Comparison of ENCODE assay signal across 3 cellular contexts in genomic region chr1:175872588-175872987, GRCh38.
TF ChIP-seq lines count a peak whose summit lies in the region.

No MANE protein-coding gene starts in this region.

TF ChIP-seq in SK-N-SH, 30 proteins besides CTCF, POLR2A, EP300 and RAD21 (continued from another document):
- no peak for TF ChIP-seq MAX (IDR thresholded peaks at IDR 0.05; ENCODE audit: low read depth)
- TF ChIP-seq MEF2A (IDR thresholded peaks at IDR 0.05; ENCODE audit: borderline replicate concordance, low read depth): no peak
- no peak for TF ChIP-seq MXI1 (IDR thresholded peaks at IDR 0.05; ENCODE audit: low read depth, low read length)
- no peak for TF ChIP-seq TCF12 (IDR thresholded peaks at IDR 0.05)
- peak; percentile 12; the same call in 1 of the 2 replicates for TF ChIP-seq GATA2 (CRISPR knock-in tag; IDR thresholded peaks at IDR 0.05)
- TF ChIP-seq NFIC (IDR thresholded peaks at IDR 0.05; ENCODE audit: borderline replicate concordance): no peak

TF ChIP-seq in SK-N-SH treated with all-trans-retinoic acid at 6 μM for 48 hours, 23 proteins besides CTCF, POLR2A, EP300 and RAD21 (continued from another document):
- no peak for TF ChIP-seq RARB (CRISPR knock-in tag; IDR thresholded peaks at IDR 0.05)
- TF ChIP-seq SNAI2 (CRISPR knock-in tag; IDR thresholded peaks at IDR 0.05): no peak
- TF ChIP-seq TSHZ2 (CRISPR knock-in tag; IDR thresholded peaks at IDR 0.05): no peak
- no peak for TF ChIP-seq ZNF8 (CRISPR knock-in tag; IDR thresholded peaks at IDR 0.05)
- TF ChIP-seq GLIS3 (CRISPR knock-in tag; IDR thresholded peaks at IDR 0.05): no peak
- no peak for TF ChIP-seq ZNF565 (CRISPR knock-in tag; conservative IDR thresholded peaks at IDR 0.05; ENCODE audit: low read depth)
- no peak for TF ChIP-seq TCF4 (CRISPR knock-in tag; IDR thresholded peaks at IDR 0.05; ENCODE audit: borderline replicate concordance)
- TF ChIP-seq ZFP3 (CRISPR knock-in tag; IDR thresholded peaks at IDR 0.05): no peak

TF ChIP-seq in HepG2, 621 proteins besides CTCF, POLR2A, EP300 and RAD21 (continued from another document):
- TF ChIP-seq ZSCAN9 (CRISPR knock-in tag; IDR thresholded peaks at IDR 0.05; ENCODE audit: borderline replicate concordance) (no peak), ZBTB21 (CRISPR knock-in tag; IDR thresholded peaks at IDR 0.05) (no peak), AKNA (CRISPR knock-in tag; IDR thresholded peaks at IDR 0.05; ENCODE audit: borderline replicate concordance) (no peak), ZBED4 (CRISPR knock-in tag; IDR thresholded peaks at IDR 0.05; ENCODE audit: borderline replicate concordance) (no peak), ZNF644 (CRISPR knock-in tag; IDR thresholded peaks at IDR 0.05; ENCODE audit: low read depth) (no peak), ARID5B (CRISPR knock-in tag; IDR thresholded peaks at IDR 0.05) (no peak), ZNF605 (CRISPR knock-in tag; IDR thresholded peaks at IDR 0.05) (no peak), ZBTB20 (CRISPR knock-in tag; IDR thresholded peaks at IDR 0.05; ENCODE audit: borderline replicate concordance, low read depth) (no peak), ZNF780A (CRISPR knock-in tag; IDR thresholded peaks at IDR 0.05) (no peak), RXRB (CRISPR knock-in tag; IDR thresholded peaks at IDR 0.05; ENCODE audit: borderline replicate concordance) (no peak), MATR3 (CRISPR knock-in tag; IDR thresholded peaks at IDR 0.05) (no peak), BCL6 (CRISPR knock-in tag; IDR thresholded peaks at IDR 0.05) (no peak), CC2D1A (CRISPR knock-in tag; IDR thresholded peaks at IDR 0.05) (no peak), MLXIP (CRISPR knock-in tag; IDR thresholded peaks at IDR 0.05; ENCODE audit: borderline replicate concordance) (no peak), ZNF256 (CRISPR knock-in tag; conservative IDR thresholded peaks at IDR 0.05) (no peak), THAP8 (CRISPR knock-in tag; IDR thresholded peaks at IDR 0.05; ENCODE audit: borderline replicate concordance) (no peak), RXRA (CRISPR knock-in tag; IDR thresholded peaks at IDR 0.05) (no peak), RARG (CRISPR knock-in tag; IDR thresholded peaks at IDR 0.05; ENCODE audit: low read depth) (no peak)
